ENCODE assay signal across 25 cellular contexts in the genomic region with DNA sequence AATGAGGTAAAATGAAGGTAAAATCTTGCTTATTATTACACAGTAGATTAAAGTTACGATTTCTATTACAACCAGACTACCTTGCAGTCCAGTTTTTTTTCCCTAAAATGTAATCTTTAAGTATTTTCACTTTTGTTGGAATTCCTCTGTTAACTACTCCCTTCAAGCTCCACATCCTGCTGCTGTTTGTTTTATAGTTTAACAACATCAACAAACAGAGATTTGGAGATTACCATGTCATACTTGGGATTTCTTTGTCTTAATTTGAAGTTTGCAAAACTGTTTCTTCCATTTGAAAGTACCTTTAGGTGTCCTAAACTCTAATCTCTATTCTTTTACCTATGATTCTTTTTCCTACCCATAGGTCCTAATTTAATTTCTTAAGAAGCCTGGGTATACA.
"Had no signal": no experiment of that assay in that cellular context is flagged by ENCODE, and none has a peak within 500 bp of the region (broad histone marks: within the 10 kb centered on the region; RNA-seq: fewer than 3 reads in every experiment).

No MANE protein-coding gene starts in this region.

- H3K4me3 ChIP-seq: breast epithelium, dorsolateral prefrontal cortex, esophagus squamous epithelium, gastroesophageal sphincter, lower lobe of right lung, smooth muscle cell, transverse colon had no signal

- DNase-seq: activated B cell treated with CpG ODN at 0.5 μM for 24 hours; activated CD4-positive, alpha-beta T cell treated with anti-CD3 and anti-CD28 coated beads for 36 hours; activated CD4-positive, alpha-beta T cell treated with anti-CD3 and anti-CD28 coated beads, Interleukin-2, amount 50 U/mL, for 4 hours; activated CD8-positive, alpha-beta memory T cell treated with anti-CD3 and anti-CD28 coated beads for 24 hours; activated CD8-positive, alpha-beta memory T cell treated with anti-CD3 and anti-CD28 coated beads, Interleukin-2, amount 50 U/mL, for 4 hours; activated naive CD8-positive, alpha-beta T cell treated with anti-CD3 and anti-CD28 coated beads for 36 hours; activated T-cell treated with anti-CD3 and anti-CD28 coated beads, Interleukin-2, amount 50 U/mL, for 24 hours; amniotic stem cell; dorsolateral prefrontal cortex; effector memory CD8-positive, alpha-beta T cell; esophagus squamous epithelium; head of caudate nucleus; lower lobe of right lung; naive B cell; stimulated activated CD4-positive, alpha-beta T cell treated with anti-CD3 and anti-CD28 coated beads, Interleukin-2, amount 100 ng/mL, for 48 hours; stimulated activated CD8-positive, alpha-beta memory T cell treated with anti-CD3 and anti-CD28 coated beads, Interleukin-4, amount 100 ng/mL, for 48 hours; stimulated activated naive B cell treated with anti-CD40 and anti-IgM and Interleukin-4, amounts not matched to agents 10 μg/mL and 1 μg/mL and 100 μg/mL, for 72 hours; transverse colon had no signal

- H3K27ac ChIP-seq: breast epithelium, dorsolateral prefrontal cortex, esophagus squamous epithelium, gastroesophageal sphincter, lower lobe of right lung, transverse colon had no signal

- FAIRE-seq: colon, islet of Langerhans, TTC549, urothelium cell line had no signal
